In the genomic region with DNA sequence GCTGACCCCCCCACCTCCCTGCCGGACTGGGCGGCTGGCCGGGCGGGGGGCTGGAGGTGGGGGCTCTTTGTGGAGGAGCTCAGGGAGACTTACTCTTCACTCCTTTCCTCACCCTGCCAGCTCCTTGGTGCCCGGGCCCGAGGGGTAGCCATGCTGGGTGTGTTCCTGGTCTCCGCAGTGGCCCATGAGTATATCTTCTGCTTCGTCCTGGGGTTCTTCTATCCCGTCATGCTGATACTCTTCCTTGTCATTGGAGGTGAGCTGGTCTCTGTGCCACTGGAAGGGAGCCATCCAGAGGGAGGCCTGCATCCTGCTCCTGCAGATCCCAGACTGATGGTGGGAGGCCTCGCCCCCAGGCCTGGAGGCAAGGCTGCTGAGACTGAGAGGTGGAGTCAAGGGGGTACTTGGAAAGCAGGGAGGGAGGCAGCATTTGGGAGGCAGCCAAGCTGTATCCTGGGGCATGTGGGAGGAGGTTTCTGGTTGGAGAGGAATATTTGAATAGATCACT, we compare ENCODE assay signal across 15 cellular contexts. TPM values are rescaled to one million over a fixed set of nuclear protein-coding genes. Genes with fewer than 3 reads are reported as not detected.
DNase-seq lines count a peak whose midpoint lies in the region; ATAC-seq and TF ChIP-seq lines count a peak whose summit lies in the region.
"Had no signal": no experiment of that assay in that cellular context is flagged by ENCODE, and none has a peak within 500 bp of the region (broad histone marks: within the 10 kb centered on the region; RNA-seq: fewer than 3 reads in every experiment).

No MANE protein-coding gene starts in this region.

- no peak overlapping the region for H3K27ac Mint-ChIP-seq in effector memory CD8-positive, alpha-beta T cell
- no peak overlapping the region for H3K27ac Mint-ChIP-seq in mesothelial cell of epicardium
- H3K27ac Mint-ChIP-seq: activated naive CD8-positive, alpha-beta T cell had no signal

- no peak overlapping the region for H3K4me3 Mint-ChIP-seq in effector memory CD8-positive, alpha-beta T cell
- H3K4me3 Mint-ChIP-seq in mesothelial cell of epicardium = no peak overlapping the region
- H3K4me3 Mint-ChIP-seq: activated naive CD8-positive, alpha-beta T cell; neural crest cell had no signal

- no peak for TF ChIP-seq CTCF in BE2C (IDR thresholded peaks at IDR 0.05; ENCODE audit: low read depth, low read length)
- no peak for TF ChIP-seq CTCF in GM20000 (IDR thresholded peaks at IDR 0.05; ENCODE audit: extremely low read depth, missing control alignments)
- TF ChIP-seq CTCF in Panc1 (IDR thresholded peaks at IDR 0.05) = no peak
- no peak for TF ChIP-seq CTCF in mesothelial cell of epicardium (IDR thresholded peaks at IDR 0.05; ENCODE audit: unreplicated experiment)

- H3K9me3 ChIP-seq in BE2C = no peaks in the 10 kb centered on the region; the same call in 1 of the 2 replicates
- H3K9me3 ChIP-seq in Panc1 (ENCODE audit: control insufficient read depth, insufficient read depth, low read depth, low read length) = no peaks in the 10 kb centered on the region
- H3K9me3 ChIP-seq: BLaER1 treated with 17β-estradiol and CSF1 and Interleukin-3, amounts not matched to agents 10 nM and 100 nM; lower lobe of right lung had no signal

- H3K4me1 Mint-ChIP-seq in effector memory CD8-positive, alpha-beta T cell (ENCODE audit: low read depth in 2 of 2) = no peaks in the 10 kb centered on the region
- H3K4me1 Mint-ChIP-seq in mesothelial cell of epicardium = peaks cover 5% of the 10 kb centered on the region
- H3K4me1 Mint-ChIP-seq: neural crest cell had no signal

- intact Hi-C loops in Panc1 (cut with micrococcal nuclease; ENCODE audit: unreplicated experiment) = no loop called here

- H3K36me3 ChIP-seq in BE2C = no peaks in the 10 kb centered on the region
- no peaks in the 10 kb centered on the region for H3K36me3 ChIP-seq in Panc1 (ENCODE audit: control insufficient read depth, insufficient read depth, low read length)
- H3K36me3 ChIP-seq: BLaER1 treated with 17β-estradiol and CSF1 and Interleukin-3, amounts not matched to agents 10 nM and 100 nM; lower lobe of right lung had no signal

- POLR2A ChIA-PET in Panc1 (lab: Charles Lee) = no interaction called here

- H3K27me3 ChIP-seq in BE2C (no peaks in the 10 kb centered on the region), Panc1 (ENCODE audit: control insufficient read depth, insufficient read depth, low read length) (peaks cover 5% of the 10 kb centered on the region)
- H3K27me3 ChIP-seq: BLaER1 treated with 17β-estradiol and CSF1 and Interleukin-3, amounts not matched to agents 10 nM and 100 nM had no signal

- H3K27me3 Mint-ChIP-seq in effector memory CD8-positive, alpha-beta T cell = no peaks in the 10 kb centered on the region
- peaks cover 13% of the 10 kb centered on the region for H3K27me3 Mint-ChIP-seq in mesothelial cell of epicardium (ENCODE audit: low read depth)
- H3K27me3 Mint-ChIP-seq: activated naive CD8-positive, alpha-beta T cell had no signal

- CTCF ChIA-PET in Panc1 (lab: Charles Lee) = no interaction called here

- BruUV-seq in Panc1 (replicated peaks; lab: Mats Ljungman, UMichigan) = no TSS peak

- H3K27ac ChIP-seq in Panc1 (ENCODE audit: low read length) = no peak overlapping the region
- H3K27ac ChIP-seq: BLaER1 treated with 17β-estradiol and CSF1 and Interleukin-3, amounts not matched to agents 10 nM and 100 nM; lower lobe of right lung; skin epidermis had no signal

- DNase-seq in BE2C (peak; percentile 75), GM20000 (ENCODE audit: low spot score) (peak; percentile 14), Panc1 (ENCODE audit: low read depth, low spot score) (no peak), islet precursor cell (peak; percentile 55), mesothelial cell of epicardium (ENCODE audit: low spot score in 2 of 2, unreplicated experiment in 2 of 2) (no peak)
- DNase-seq in effector memory CD8-positive, alpha-beta T cell = no peak
- DNase-seq in central memory CD4-positive, alpha-beta T cell = no peak
- DNase-seq: lower lobe of right lung, NCI-H748 treated with DMSO at 0.1 percent for 48 hours had no signal

- in situ Hi-C loops in Panc1 (cut with HindIII; ENCODE audit: low pct_unique_long_range_greater_than_20kb, low sequenced_read_pairs) = no loop called here

- no peak overlapping the region for H3K4me3 ChIP-seq in BE2C (ENCODE audit: low read depth, low read length)
- no peak overlapping the region for H3K4me3 ChIP-seq in Panc1 (ENCODE audit: low read depth in 2 of 2, low read length in 2 of 2)
- H3K4me3 ChIP-seq: BLaER1 treated with 17β-estradiol and CSF1 and Interleukin-3, amounts not matched to agents 10 nM and 100 nM; lower lobe of right lung; skin epidermis had no signal

- ATAC-seq in Panc1 (peak; percentile 46; the same call in 1 of the 2 replicates), HG03521 (IDR thresholded peaks at IDR 0.05; ENCODE audit: unreplicated experiment) (no peak)
- ATAC-seq in effector memory CD8-positive, alpha-beta T cell (replicated peaks) = no peak
- ATAC-seq: lower lobe of right lung had no signal

- no peaks in the 10 kb centered on the region for H3K9me3 Mint-ChIP-seq in effector memory CD8-positive, alpha-beta T cell
- peaks cover 3% of the 10 kb centered on the region for H3K9me3 Mint-ChIP-seq in mesothelial cell of epicardium

- H3K4me1 ChIP-seq in BE2C (no peaks in the 10 kb centered on the region), Panc1 (ENCODE audit: control insufficient read depth, insufficient read depth, low read length) (no peaks in the 10 kb centered on the region)
- H3K4me1 ChIP-seq: lower lobe of right lung had no signal

- no peaks in the 10 kb centered on the region for H3K36me3 Mint-ChIP-seq in effector memory CD8-positive, alpha-beta T cell (ENCODE audit: insufficient read depth)
- no peaks in the 10 kb centered on the region for H3K36me3 Mint-ChIP-seq in mesothelial cell of epicardium
- H3K36me3 Mint-ChIP-seq: activated naive CD8-positive, alpha-beta T cell had no signal

RNA-seq across cellular contexts. Expression of gene SOAT2, which starts 19.7 kb away (rescaled TPM):
- not detected for polyA plus RNA-seq in BE2C (2012; ENCODE audit: insufficient read depth, insufficient read length, low read depth)
- total RNA-seq in Panc1 (2021; ENCODE audit: unreplicated experiment) (not detected), mesothelial cell of epicardium (0.13 to 0.40 TPM (median 0.20 TPM) in 3 replicates)
- polyA plus RNA-seq in Panc1 (2012; ENCODE audit: insufficient read length) = not detected
- total RNA-seq: chondrocyte, lower lobe of right lung, neural crest cell had no signal

RNA-seq across cellular contexts. Expression of gene IGFBP6, which starts 25.5 kb away (rescaled TPM):
- not detected for polyA plus RNA-seq in BE2C (2012; ENCODE audit: insufficient read depth, insufficient read length, low read depth)
- total RNA-seq in Panc1 (2021; ENCODE audit: unreplicated experiment) = 4.7 TPM
- polyA plus RNA-seq in Panc1 (2012; ENCODE audit: insufficient read length) = 3.7 TPM
- total RNA-seq in mesothelial cell of epicardium = 70.3 to 77.2 TPM (median 75.6 TPM) in 3 replicates

RNA-seq across cellular contexts. Expression of gene SPRYD3, which starts 43.8 kb away (rescaled TPM):
- polyA plus RNA-seq in BE2C (2012; ENCODE audit: insufficient read depth, insufficient read length, low read depth) = 30.5 TPM
- total RNA-seq in Panc1 (2021; ENCODE audit: unreplicated experiment) = 25.0 TPM
- polyA plus RNA-seq in Panc1 (2012; ENCODE audit: insufficient read length) = 28.5 TPM
- total RNA-seq in mesothelial cell of epicardium = 20.2 to 20.9 TPM (median 20.6 TPM) in 3 replicates

RNA-seq across cellular contexts. Expression of gene ZNF740, which starts 57.5 kb away (rescaled TPM):
- 35.0 TPM for polyA plus RNA-seq in BE2C (2012; ENCODE audit: insufficient read depth, insufficient read length, low read depth)
- total RNA-seq in Panc1 (2021; ENCODE audit: unreplicated experiment) = 46.8 TPM
- polyA plus RNA-seq in Panc1 (2012; ENCODE audit: insufficient read length) = 29.9 TPM
- total RNA-seq in mesothelial cell of epicardium = 96.5 to 105 TPM (median 97.5 TPM) in 3 replicates

RNA-seq across cellular contexts. Expression of gene CSAD, which starts 57.7 kb away (rescaled TPM):
- polyA plus RNA-seq in BE2C (2012; ENCODE audit: insufficient read depth, insufficient read length, low read depth) = 12.2 TPM
- total RNA-seq in Panc1 (2021; ENCODE audit: unreplicated experiment) (15.4 TPM), mesothelial cell of epicardium (120 to 129 TPM (median 125 TPM) in 3 replicates)
- 12.5 TPM for polyA plus RNA-seq in Panc1 (2012; ENCODE audit: insufficient read length)

Comparison
In these comparisons a context has a peak if more than half of its experiments do, and no peak if none do; other contexts are left out.
1. DNase-seq: peak in BE2C (single experiment), GM20000 (single experiment) and islet precursor cell (single experiment); none in Panc1 (single experiment), effector memory CD8-positive, alpha-beta T cell (0 of 3), mesothelial cell of epicardium (0 of 2) and central memory CD4-positive, alpha-beta T cell (single experiment).
2. RNA of gene IGFBP6, which starts 25.5 kb away (total RNA-seq): 70.3 to 77.2 TPM in mesothelial cell of epicardium; 4.7 TPM in Panc1 (single experiment); every median in the first group is over 10 times any median in the second.